In genomic region chr3:10417849-10418248, GRCh38 we compare ENCODE assay signal across 11 cellular contexts.
DNase-seq lines count a peak whose midpoint lies in the region; ATAC-seq and TF ChIP-seq lines count a peak whose summit lies in the region.
"Had no signal": no experiment of that assay in that cellular context is flagged by ENCODE, and none has a peak within 500 bp of the region (broad histone marks: within the 10 kb centered on the region; RNA-seq: fewer than 3 reads in every experiment).

No MANE protein-coding gene starts in this region.

- CTCF ChIA-PET in AG04449 (lab: Yijun Ruan, JAX) (interaction anchor here (0.8 to 6.0 kb wide), 8 partner anchors 9 to 330 kb away, joined by 3 to 68 read pairs (median 4); no protein-coding TSS in a partner anchor), PC-3 (lab: Charles Lee) (interaction anchor here (0.5 to 0.6 kb wide), 3 partner anchors 157 to 685 kb away, joined by 3 to 5 read pairs (median 3); no protein-coding TSS in a partner anchor)
- CTCF ChIA-PET in CD4-positive, alpha-beta T cell (lab: Charles Lee): interaction anchor here (1.5 kb wide), 1 partner anchor 321 kb away, joined by 6 read pairs; no protein-coding TSS in a partner anchor

- no peaks in the 10 kb centered on the region for H3K36me3 ChIP-seq in PC-3 (ENCODE audit: low read depth, low read length)
- no peaks in the 10 kb centered on the region for H3K36me3 ChIP-seq in esophagus squamous epithelium
- H3K36me3 ChIP-seq: transverse colon had no signal

- in situ Hi-C loops in GM13976 (cut with MboI; ENCODE audit: low sequenced_read_pairs, unreplicated experiment): no loop called here

- H3K4me2 ChIP-seq in PC-3 (ENCODE audit: low read length): no peak overlapping the region

- ATAC-seq in PC-3: peak; percentile 73
- ATAC-seq in CD4-positive, alpha-beta T cell (ENCODE audit: poor library complexity): no peak
- ATAC-seq: esophagus mucosa had no signal

- H3K36me3 Mint-ChIP-seq in CD4-positive, alpha-beta T cell (ENCODE audit: low read depth): no peaks in the 10 kb centered on the region

- H3K4me3 Mint-ChIP-seq in CD4-positive, alpha-beta T cell: no peak overlapping the region

- H3K9me3 ChIP-seq in PC-3 (ENCODE audit: low read length): no peaks in the 10 kb centered on the region
- no peaks in the 10 kb centered on the region for H3K9me3 ChIP-seq in CD4-positive, alpha-beta T cell (ENCODE audit: control insufficient read depth, low read length)
- H3K9me3 ChIP-seq in esophagus squamous epithelium: no peaks in the 10 kb centered on the region
- H3K9me3 ChIP-seq: transverse colon had no signal

- H3K27me3 Mint-ChIP-seq in CD4-positive, alpha-beta T cell: peaks cover 6% of the 10 kb centered on the region

- POLR2A ChIA-PET in AG04449 (lab: Yijun Ruan, JAX) (no interaction called here), PC-3 (lab: Charles Lee; ENCODE audit: unreplicated experiment) (no interaction called here)
- POLR2A ChIA-PET in CD4-positive, alpha-beta T cell (lab: Charles Lee): no interaction called here

- DNase-seq in AG04449 (ENCODE audit: low read depth, low spot score) (no peak), GM13976 (ENCODE audit: low spot score) (peak; percentile 57), PC-3 (peak; percentile 11), fibroblast of pulmonary artery (ENCODE audit: low read depth) (peak; percentile 9), NCI-H2081 treated with DMSO at 0.1 percent for 48 hours (lab: John Stamatoyannopoulos, UW) (no peak), DMS79 (lab: John Stamatoyannopoulos, UW) (no peak), esophagus squamous epithelium (lab: John Stamatoyannopoulos, UW) (no peak)
- no peak for DNase-seq in CD4-positive, alpha-beta T cell
- DNase-seq: activated CD8-positive, alpha-beta memory T cell treated with anti-CD3 and anti-CD28 coated beads, Interleukin-2, amount 50 U/mL, for 4 hours; transverse colon had no signal

- intact Hi-C loops in PC-3 (cut with micrococcal nuclease): loop anchor here (1.0 kb wide), 1 partner anchor 320 kb away; no protein-coding TSS in a partner anchor
- intact Hi-C loops in CD4-positive, alpha-beta T cell (cut with DNase I, micrococcal nuclease): loop anchor here (1.0 kb wide), 1 partner anchor 321 kb away; no protein-coding TSS in a partner anchor
- intact Hi-C loops in esophagus squamous epithelium (cut with DNase I): no loop called here

- H3K9me3 Mint-ChIP-seq in CD4-positive, alpha-beta T cell: no peaks in the 10 kb centered on the region

- WGBS in esophagus squamous epithelium, 2 donors: 87 to 89% methylated on average over 2 of the region's 2 CpGs

- no peaks in the 10 kb centered on the region for H4K20me1 ChIP-seq in PC-3 (ENCODE audit: low read length)

- BruUV-seq in PC-3 (replicated peaks; lab: Mats Ljungman, UMichigan): no TSS peak

- H3K27me3 ChIP-seq in PC-3 (ENCODE audit: low read length) (peaks cover 25% of the 10 kb centered on the region), esophagus squamous epithelium (peaks cover 0 to 39% (median 0%) of the 10 kb centered on the region in 4 donors)
- no peaks in the 10 kb centered on the region for H3K27me3 ChIP-seq in CD4-positive, alpha-beta T cell (ENCODE audit: control insufficient read depth, insufficient read depth, low read length)
- H3K27me3 ChIP-seq: transverse colon had no signal

- H3K4me3 ChIP-seq in AG04449 (ENCODE audit: low read depth, low read length) (no peak overlapping the region), PC-3 (ENCODE audit: low read length) (no peak overlapping the region), fibroblast of pulmonary artery (replicated peaks; ENCODE audit: low read depth, low read length) (no peak overlapping the region), esophagus squamous epithelium (no peak overlapping the region)
- H3K4me3 ChIP-seq: transverse colon had no signal

- H3K9ac ChIP-seq in PC-3 (ENCODE audit: low read length): no peak overlapping the region

- H3K4me1 ChIP-seq in PC-3 (ENCODE audit: insufficient read depth, low read length) (peaks cover 6% of the 10 kb centered on the region; the same call in 1 of the 2 replicates), esophagus squamous epithelium (no peaks in the 10 kb centered on the region)
- H3K4me1 ChIP-seq: transverse colon had no signal

- no peaks in the 10 kb centered on the region for H3F3A ChIP-seq in PC-3 (ENCODE audit: low read length, unreplicated experiment)

- no peaks in the 10 kb centered on the region for H3K79me2 ChIP-seq in PC-3 (ENCODE audit: low read length)

- H2AFZ ChIP-seq in PC-3 (ENCODE audit: low read length): no peak overlapping the region

- H3K9me2 ChIP-seq in PC-3 (replicated peaks; ENCODE audit: low read length): no peaks in the 10 kb centered on the region

- H3K4me1 Mint-ChIP-seq in CD4-positive, alpha-beta T cell (ENCODE audit: low read depth): peaks cover 12% of the 10 kb centered on the region

- no peak overlapping the region for H3K27ac ChIP-seq in PC-3 (ENCODE audit: low read length)
- H3K27ac ChIP-seq in CD4-positive, alpha-beta T cell (ENCODE audit: low read depth, low read length): no peak overlapping the region
- H3K27ac ChIP-seq in esophagus squamous epithelium: no peak overlapping the region
- H3K27ac ChIP-seq: transverse colon had no signal

- no peak overlapping the region for H3K27ac Mint-ChIP-seq in CD4-positive, alpha-beta T cell

- TF ChIP-seq POLR2A in esophagus squamous epithelium (IDR thresholded peaks at IDR 0.05): no peak

- TF ChIP-seq CTCF in AG04449 (IDR thresholded peaks at IDR 0.05; ENCODE audit: insufficient read depth, low read length, missing control alignments) (peak; percentile 29), GM13976 (IDR thresholded peaks at IDR 0.05; ENCODE audit: borderline replicate concordance, control extremely low read depth, extremely low read depth, insufficient read depth, missing control alignments) (peak; percentile 38), PC-3 (conservative IDR thresholded peaks at IDR 0.05; ENCODE audit: low read depth, low read length) (peak; percentile 42), fibroblast of pulmonary artery (IDR thresholded peaks at IDR 0.05; ENCODE audit: low read length, missing control alignments) (peak; percentile 4), esophagus squamous epithelium (IDR thresholded peaks at IDR 0.05) (peak in 1 of 6 experiments; percentile 29)
- TF ChIP-seq CTCF in CD4-positive, alpha-beta T cell (IDR thresholded peaks at IDR 0.05): no peak

Comparison
In these comparisons a context has a peak if more than half of its experiments do, and no peak if none do; other contexts are left out.
1. DNase-seq: peak in GM13976 (single experiment), PC-3 (single experiment) and fibroblast of pulmonary artery (single experiment); none in AG04449 (single experiment), NCI-H2081 treated with DMSO at 0.1 percent for 48 hours (single experiment), CD4-positive, alpha-beta T cell (0 of 10), DMS79 (single experiment) and esophagus squamous epithelium (single experiment).